ENCODE assay signal across 16 cellular contexts in the genomic region with DNA sequence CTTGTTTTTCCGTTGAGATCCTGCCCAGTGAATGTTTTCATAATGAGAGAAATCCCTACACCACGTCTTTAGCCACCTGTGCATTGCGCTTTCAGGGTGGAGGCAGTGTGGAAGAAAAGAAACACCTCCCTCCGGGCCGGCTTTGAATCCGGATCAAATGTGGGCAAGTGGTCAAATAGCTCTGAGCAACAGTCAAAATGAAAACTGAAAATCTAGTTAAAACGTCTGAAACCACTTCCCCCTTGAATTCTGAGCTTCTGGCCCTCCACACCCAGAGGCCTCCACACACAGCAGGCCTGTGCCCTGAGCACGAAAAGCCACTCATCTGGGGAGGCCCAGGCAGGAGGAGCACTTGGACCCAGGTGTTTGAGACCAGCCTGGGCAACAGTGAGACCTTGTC.
"Had no signal": no experiment of that assay in that cellular context is flagged by ENCODE, and none has a peak within 500 bp of the region (broad histone marks: within the 10 kb centered on the region; RNA-seq: fewer than 3 reads in every experiment).

No MANE protein-coding gene starts in this region.

- H3K4me1 ChIP-seq: heart left ventricle, pancreas, tibial artery had no signal

- ATAC-seq: activated CD8-positive, alpha-beta T cell treated with anti-CD3 and anti-CD28 coated beads, Interleukin-2, amount 10 ng/mL, durations not matched to agents 7 days and 5 days; activated naive CD4-positive, alpha-beta T cell treated with anti-CD3 and anti-CD28 coated beads, Interleukin-2, amount 50 U/mL, for 72 hours; heart left ventricle; left ventricle myocardium superior; pancreas; right cardiac atrium; stimulated activated effector memory CD8-positive, alpha-beta T cell treated with anti-CD3 and anti-CD28 coated beads, Interleukin-12 subunit alpha, Interleukin-12 subunit beta, amount 100 ng/mL, for 72 hours; stimulated activated naive CD8-positive, alpha-beta T cell treated with anti-CD3 and anti-CD28 coated beads, Interleukin-15, amount 100 ng/mL, for 72 hours had no signal

- H3K9me3 ChIP-seq: pancreas had no signal

- H3K27me3 ChIP-seq: pancreas had no signal

- H3K4me3 ChIP-seq: heart left ventricle, pancreas, skin epidermis, tibial artery had no signal

- H3K36me3 ChIP-seq: heart left ventricle, pancreas, tibial artery had no signal

- DNase-seq: activated CD4-positive, alpha-beta T cell treated with anti-CD3 and anti-CD28 coated beads for 1 hour; activated CD4-positive, alpha-beta T cell treated with anti-CD3 and anti-CD28 coated beads, Interleukin-2, amount 50 U/mL, for 1 hour; activated CD8-positive, alpha-beta T cell treated with anti-CD3 and anti-CD28 coated beads, Interleukin-2, amount 10 ng/mL, durations not matched to agents 7 days and 5 days; effector CD4-positive, alpha-beta T cell; heart left ventricle; left ventricle myocardium superior; mammary epithelial cell; nephron progenitor cell; pancreas; right cardiac atrium; stimulated activated CD4-positive, alpha-beta T cell treated with anti-CD3 and anti-CD28 coated beads, Interleukin-2, amount 100 ng/mL, for 24 hours; stimulated activated naive CD8-positive, alpha-beta T cell treated with anti-CD3 and anti-CD28 coated beads, Interleukin-15, amount 100 ng/mL, for 72 hours had no signal

- H3K27ac ChIP-seq: heart left ventricle, pancreas, skin epidermis, tibial artery had no signal
